In the genomic region with DNA sequence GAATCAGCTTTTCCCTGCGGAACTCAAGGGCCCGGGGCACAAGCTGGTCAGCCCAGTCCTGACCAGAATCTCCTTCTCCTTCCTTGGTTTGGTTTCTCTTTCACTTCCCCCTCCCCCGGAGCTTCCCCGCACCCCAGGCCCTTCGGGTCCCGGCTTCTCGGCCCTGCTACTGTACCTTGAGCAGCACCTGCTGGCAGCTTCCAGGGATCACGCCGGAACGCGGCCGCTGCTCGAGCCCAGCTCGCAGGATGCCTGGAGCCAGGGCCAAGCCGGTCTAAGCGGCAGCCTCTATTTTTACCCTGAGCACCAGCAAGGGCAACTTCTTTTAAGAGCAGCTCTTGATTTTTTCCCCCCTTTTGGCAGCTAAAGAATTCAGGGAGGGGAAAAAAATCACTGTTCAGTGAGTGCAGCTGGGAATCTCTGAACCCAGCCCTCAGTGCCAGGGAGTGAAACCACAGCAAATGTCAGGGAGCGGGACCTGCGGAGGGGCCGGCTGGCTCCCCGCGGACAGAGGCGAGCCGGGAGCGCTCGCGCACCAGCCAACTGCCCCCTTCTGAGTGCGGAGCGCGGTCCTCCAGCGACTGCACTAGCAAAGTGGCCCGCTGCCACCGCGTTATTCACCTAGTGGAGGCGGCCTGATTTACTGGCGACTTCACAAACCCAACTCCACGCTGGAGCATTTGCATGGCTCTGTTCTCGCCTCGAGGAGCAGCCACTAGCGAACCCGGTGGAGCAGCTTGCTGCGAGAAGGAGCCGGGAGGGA, we compare ENCODE assay signal across 8 cellular contexts. TPM values are rescaled to one million over a fixed set of nuclear protein-coding genes. Genes with fewer than 3 reads are reported as not detected.
DNase-seq lines count a peak whose midpoint lies in the region; ATAC-seq and TF ChIP-seq lines count a peak whose summit lies in the region.

No MANE protein-coding gene starts in this region.

- no peaks in the 10 kb centered on the region for H4K20me1 ChIP-seq in BLaER1 treated with 17β-estradiol and CSF1 and Interleukin-3, amounts not matched to agents 10 nM and 100 nM

- no peaks in the 10 kb centered on the region for H3K36me3 ChIP-seq in BLaER1 treated with 17β-estradiol and CSF1 and Interleukin-3, amounts not matched to agents 10 nM and 100 nM
- H3K36me3 ChIP-seq in esophagus squamous epithelium: no peaks in the 10 kb centered on the region

- H3K27me3 ChIP-seq in BLaER1 treated with 17β-estradiol and CSF1 and Interleukin-3, amounts not matched to agents 10 nM and 100 nM: peaks cover 15 to 29% (median 21%) of the 10 kb centered on the region in 11 experiments
- H3K27me3 ChIP-seq in esophagus squamous epithelium: peaks cover 0 to 14% (median 0%) of the 10 kb centered on the region in 4 donors

- no peaks in the 10 kb centered on the region for H3K9me3 ChIP-seq in BLaER1 treated with 17β-estradiol and CSF1 and Interleukin-3, amounts not matched to agents 10 nM and 100 nM (replicated peaks in 1 of 11)
- no peaks in the 10 kb centered on the region for H3K9me3 ChIP-seq in esophagus squamous epithelium

- H3K4me1 ChIP-seq in BLaER1 treated with 17β-estradiol and CSF1 and Interleukin-3, amounts not matched to agents 10 nM and 100 nM: peaks cover 15 to 21% (median 16%) of the 10 kb centered on the region in 10 experiments
- peaks cover 0 to 43% (median 5%) of the 10 kb centered on the region in 3 donors for H3K4me1 ChIP-seq in esophagus squamous epithelium

- peak overlapping the region; percentile 85 to 97 (median 94) for H3K4me2 ChIP-seq in BLaER1 treated with 17β-estradiol and CSF1 and Interleukin-3, amounts not matched to agents 10 nM and 100 nM

- ATAC-seq in GM18873 (IDR thresholded peaks at IDR 0.05; ENCODE audit: low FRiP score, unreplicated experiment): peak; percentile 70
- ATAC-seq in HG03108 (IDR thresholded peaks at IDR 0.05; ENCODE audit: unreplicated experiment): peak; percentile 95

- intact Hi-C loops in esophagus squamous epithelium (cut with DNase I): no loop called here

- peak overlapping the region; percentile 50 to 68 (median 54) for H3K4me3 ChIP-seq in BLaER1 treated with 17β-estradiol and CSF1 and Interleukin-3, amounts not matched to agents 10 nM and 100 nM
- H3K4me3 ChIP-seq in esophagus squamous epithelium: peak overlapping the region; percentile 32 to 73 (median 46)

- 3% methylated on average over 12 to 33 of the region's 42 CpGs for WGBS in esophagus squamous epithelium, 2 donors

- peak overlapping the region in 6 of 11 experiments; percentile 23 to 68 (median 48); a peak in 10 of 22 replicates for H3K27ac ChIP-seq in BLaER1 treated with 17β-estradiol and CSF1 and Interleukin-3, amounts not matched to agents 10 nM and 100 nM
- H3K27ac ChIP-seq in esophagus squamous epithelium: peak overlapping the region; percentile 35 to 90 (median 72)

- TF ChIP-seq POLR2A in esophagus squamous epithelium (IDR thresholded peaks at IDR 0.05): no peak

- DNase-seq in NCI-H526 treated with DMSO at 0.1 percent for 48 hours (lab: John Stamatoyannopoulos, UW) (peak; percentile 26), activated T-cell treated with anti-CD3 and anti-CD28 coated beads for 4 hours (peak; percentile 24), esophagus squamous epithelium (lab: John Stamatoyannopoulos, UW) (peak; percentile 20), myocyte (ENCODE audit: low read depth) (peak; percentile 94)
- peak in 5 of 6 experiments; percentile 2 to 18 (median 13) for DNase-seq in stimulated activated naive CD4-positive, alpha-beta T cell (lab: John Stamatoyannopoulos, UW)

- H3K9ac ChIP-seq in BLaER1 treated with 17β-estradiol and CSF1 and Interleukin-3, amounts not matched to agents 10 nM and 100 nM: peak overlapping the region; percentile 35 to 79 (median 63); a peak in 21 of 22 replicates

- peak; percentile 43 to 81 (median 54) for TF ChIP-seq CTCF in esophagus squamous epithelium (IDR thresholded peaks at IDR 0.05)

RNA-seq across cellular contexts. Expression of a gene that starts 2.4 kb away (rescaled TPM):
- total RNA-seq in esophagus squamous epithelium (1 to 10 TPM in 2 of 4 donors, under 1 TPM in 1, not detected in 1; 0.85 to 5.3 (median 1.4) TPM), myocyte (5.8 TPM in 2 replicates)
- polyA plus RNA-seq in myocyte (2012): 86.5 TPM

Comparison
In these comparisons a context has a peak if more than half of its experiments do, and no peak if none do; other contexts are left out.
1. Peak in every context shown above with its lines: DNase-seq, ATAC-seq, H3K4me3 ChIP-seq and H3K27ac ChIP-seq.
2. DNase-seq: peak in every context shown above with its lines; median percentile 94 in myocyte; 26 in NCI-H526 treated with DMSO at 0.1 percent for 48 hours; 24 in activated T-cell treated with anti-CD3 and anti-CD28 coated beads for 4 hours; 20 in esophagus squamous epithelium; 13 in stimulated activated naive CD4-positive, alpha-beta T cell.